In genomic region chr1:63621698-63622097, GRCh38 we compare ENCODE assay signal across 19 cellular contexts. TPM values are rescaled to one million over a fixed set of nuclear protein-coding genes. Genes with fewer than 3 reads are reported as not detected.
DNase-seq lines count a peak whose midpoint lies in the region; ATAC-seq, FAIRE-seq and TF ChIP-seq lines count a peak whose summit lies in the region.
"Had no signal": no experiment of that assay in that cellular context is flagged by ENCODE, and none has a peak within 500 bp of the region (broad histone marks: within the 10 kb centered on the region; RNA-seq: fewer than 3 reads in every experiment).

No MANE protein-coding gene starts in this region.

- H3K9me3 ChIP-seq in WERI-Rb-1 (ENCODE audit: severe bottlenecking), result no peaks in the 10 kb centered on the region
- H3K9me3 ChIP-seq in endothelial cell of umbilical vein (replicated peaks; ENCODE audit: control insufficient read depth, insufficient read depth, low read length), result no peaks in the 10 kb centered on the region
- H3K9me3 ChIP-seq: SJSA1 had no signal

- FAIRE-seq in endothelial cell of umbilical vein (lab: Jason Lieb, UNC), result no peak

- no TSS peak for BruUV-seq in endothelial cell of umbilical vein (replicated peaks; lab: Mats Ljungman, UMichigan)

- TF ChIP-seq POLR2A in endothelial cell of umbilical vein (IDR thresholded peaks at IDR 0.05; ENCODE audit: low read depth, low read length), result no peak

- ATAC-seq in HG02870 (IDR thresholded peaks at IDR 0.05; ENCODE audit: unreplicated experiment), result no peak
- ATAC-seq in HG02938 (IDR thresholded peaks at IDR 0.05; ENCODE audit: unreplicated experiment), result no peak
- ATAC-seq: GM23338; stimulated activated naive CD8-positive, alpha-beta T cell treated with anti-CD3 and anti-CD28 coated beads, Interleukin-15, amount 100 ng/mL, for 72 hours had no signal

- no peaks in the 10 kb centered on the region for H4K20me1 ChIP-seq in endothelial cell of umbilical vein (replicated peaks; ENCODE audit: control insufficient read depth, extremely low read depth, insufficient read depth, low read length)

- dilution Hi-C loops in endothelial cell of umbilical vein (cut with MboI; ENCODE audit: extremely low pct_ligation_motif_present, low sequenced_read_pairs), result no loop called here

- POLR2A ChIA-PET in endothelial cell of umbilical vein (lab: Charles Lee), result no interaction called here

- H2AFZ ChIP-seq in endothelial cell of umbilical vein (ENCODE audit: low read depth, low read length), result no peak overlapping the region
- H2AFZ ChIP-seq: GM23338 had no signal

- CTCF ChIA-PET in endothelial cell of umbilical vein (lab: Charles Lee), result interaction anchor here (1.2 to 1.4 kb wide), 2 partner anchors 70 to 625 kb away, joined by 4 to 7 read pairs; no protein-coding TSS in a partner anchor

- H3K27ac ChIP-seq in WERI-Rb-1, result peak overlapping the region; percentile 75
- no peak overlapping the region for H3K27ac ChIP-seq in endothelial cell of umbilical vein (ENCODE audit: insufficient read depth, low read depth, low read length)
- peak overlapping the region; percentile 50 for H3K27ac ChIP-seq in temporal lobe (ENCODE audit: low read depth, low read length)
- H3K27ac ChIP-seq: epithelial cell of prostate, HL-60, SJSA1 had no signal

- DNase-seq in WERI-Rb-1 (no peak), endothelial cell of umbilical vein (ENCODE audit: low read depth, low spot score) (peak; percentile 5), islet precursor cell (peak; percentile 35), iPS-NIHi11 (ENCODE audit: low spot score) (no peak)
- no peak for DNase-seq in activated naive CD4-positive, alpha-beta T cell treated with Interleukin-2 at 50 U/mL for 16 hours
- DNase-seq: activated CD4-positive, CD25-positive, alpha-beta regulatory T cell treated with anti-CD3 and anti-CD28 coated beads, Interleukin-2, amount 50 U/mL, for 72 hours; activated T-cell treated with anti-CD3 and anti-CD28 coated beads, Interleukin-2, amount 50 U/mL, for 1 hour; CD4-positive, CD25-positive, alpha-beta regulatory T cell; immature natural killer cell; naive B cell; NCI-H1930; stimulated activated naive CD8-positive, alpha-beta T cell treated with anti-CD3 and anti-CD28 coated beads, Interleukin-15, amount 100 ng/mL, for 72 hours had no signal

- H3K4me3 ChIP-seq in WERI-Rb-1 (ENCODE audit: low read depth, low read length) (no peak overlapping the region), endothelial cell of umbilical vein (replicated peaks in 1 of 3; ENCODE audit: insufficient read depth in 1 of 3, low read depth in 1 of 3, low read length in 3 of 3) (no peak overlapping the region)
- H3K4me3 ChIP-seq: GM23338, SJSA1 had no signal

- H3K9me1 ChIP-seq in endothelial cell of umbilical vein (replicated peaks; ENCODE audit: control insufficient read depth, extremely low read depth, insufficient read depth, low read length), result no peaks in the 10 kb centered on the region

- TF ChIP-seq CTCF in WERI-Rb-1 (IDR thresholded peaks at IDR 0.05; ENCODE audit: low read depth, low read length) (no peak), endothelial cell of umbilical vein (IDR thresholded peaks at IDR 0.05; ENCODE audit: extremely low read depth in 1 of 2, insufficient read depth in 1 of 2, low read depth in 1 of 2, low read length in 2 of 2) (no peak)

- no peak overlapping the region for H3K9ac ChIP-seq in endothelial cell of umbilical vein (replicated peaks; ENCODE audit: extremely low read depth, insufficient read depth, low read length)

- no peaks in the 10 kb centered on the region for H3K79me2 ChIP-seq in endothelial cell of umbilical vein (ENCODE audit: control insufficient read depth, insufficient read depth, low read length)

- no peaks in the 10 kb centered on the region for H3K36me3 ChIP-seq in WERI-Rb-1
- H3K36me3 ChIP-seq in endothelial cell of umbilical vein (ENCODE audit: control insufficient read depth in 2 of 2, extremely low read depth in 1 of 2, insufficient read depth in 2 of 2, low read length in 2 of 2), result no peaks in the 10 kb centered on the region
- H3K36me3 ChIP-seq: SJSA1 had no signal

- H3K4me1 ChIP-seq in endothelial cell of umbilical vein (ENCODE audit: control insufficient read depth, extremely low read depth, insufficient read depth, low read length), result no peaks in the 10 kb centered on the region

- H3K27me3 ChIP-seq in WERI-Rb-1 (ENCODE audit: insufficient read depth, low read depth, severe bottlenecking) (no peaks in the 10 kb centered on the region), endothelial cell of umbilical vein (ENCODE audit: control insufficient read depth in 2 of 2, insufficient read depth in 2 of 2, low read length in 2 of 2) (no peaks in the 10 kb centered on the region)
- H3K27me3 ChIP-seq: SJSA1 had no signal

- intact Hi-C loops in endothelial cell of umbilical vein (cut with micrococcal nuclease), result no loop called here

- H3K4me2 ChIP-seq in endothelial cell of umbilical vein (ENCODE audit: insufficient read depth, low read length), result no peak overlapping the region
- H3K4me2 ChIP-seq: GM23338 had no signal

TF ChIP-seq in endothelial cell of umbilical vein, 7 proteins besides CTCF, POLR2A, EP300 and RAD21:
- TF ChIP-seq MYC (IDR thresholded peaks at IDR 0.05; ENCODE audit: low read depth, low read length), result no peak
- TF ChIP-seq POLR2AphosphoS5 (IDR thresholded peaks at IDR 0.05; ENCODE audit: insufficient read depth, low read depth, low read length), result no peak
- TF ChIP-seq FOS (IDR thresholded peaks at IDR 0.05; ENCODE audit: borderline replicate concordance, insufficient read depth, low read length), result no peak
- TF ChIP-seq MAX (IDR thresholded peaks at IDR 0.05; ENCODE audit: insufficient read depth, insufficient read length), result no peak
- TF ChIP-seq EZH2 (IDR thresholded peaks at IDR 0.05; ENCODE audit: borderline replicate concordance, low read depth, low read length, severe bottlenecking), result no peak
- no peak for TF ChIP-seq JUN (IDR thresholded peaks at IDR 0.05; ENCODE audit: borderline replicate concordance, insufficient read depth, insufficient read length, low read depth)
- no peak for TF ChIP-seq GATA2 (IDR thresholded peaks at IDR 0.05; ENCODE audit: insufficient read depth, insufficient read length, low read depth, low read length)

RNA-seq across cellular contexts. Expression of gene PGM1, which starts 28.5 kb away (rescaled TPM):
- total RNA-seq in endothelial cell of umbilical vein (16.5 and 21.0 TPM in 2 replicates), temporal lobe (19.4 TPM)
- polyA plus RNA-seq in endothelial cell of umbilical vein, result 7.3 and 9.3 TPM in 2 replicates
- 10.0 and 10.4 TPM in 2 replicates for polyA plus RNA-seq in endothelial cell of umbilical vein (2011; cell fraction: cytosol; rRNA removed)
- polyA plus RNA-seq in endothelial cell of umbilical vein (2011; cell fraction: nucleus; rRNA removed), result 4.8 and 6.5 TPM in 2 replicates
- polyA plus RNA-seq in endothelial cell of umbilical vein (2012), result 18.7 and 25.3 TPM in 2 replicates
- 12.3 and 12.8 TPM in 2 replicates for polyA minus RNA-seq in endothelial cell of umbilical vein
- 29.0 TPM for polyA minus RNA-seq in endothelial cell of umbilical vein (2011; cell fraction: cytosol; rRNA and poly(A)+ RNA removed)
- 3.3 and 3.8 TPM in 2 replicates for polyA minus RNA-seq in endothelial cell of umbilical vein (2011; cell fraction: nucleus; rRNA and poly(A)+ RNA removed)

Comparison
In these comparisons a context has a peak if more than half of its experiments do, and no peak if none do; other contexts are left out.
1. DNase-seq: peak in endothelial cell of umbilical vein (single experiment) and islet precursor cell (single experiment); none in WERI-Rb-1 (single experiment), activated naive CD4-positive, alpha-beta T cell treated with Interleukin-2 at 50 U/mL for 16 hours (single experiment) and iPS-NIHi11 (single experiment).